ENCODE assay signal across 8 cellular contexts in the genomic region with DNA sequence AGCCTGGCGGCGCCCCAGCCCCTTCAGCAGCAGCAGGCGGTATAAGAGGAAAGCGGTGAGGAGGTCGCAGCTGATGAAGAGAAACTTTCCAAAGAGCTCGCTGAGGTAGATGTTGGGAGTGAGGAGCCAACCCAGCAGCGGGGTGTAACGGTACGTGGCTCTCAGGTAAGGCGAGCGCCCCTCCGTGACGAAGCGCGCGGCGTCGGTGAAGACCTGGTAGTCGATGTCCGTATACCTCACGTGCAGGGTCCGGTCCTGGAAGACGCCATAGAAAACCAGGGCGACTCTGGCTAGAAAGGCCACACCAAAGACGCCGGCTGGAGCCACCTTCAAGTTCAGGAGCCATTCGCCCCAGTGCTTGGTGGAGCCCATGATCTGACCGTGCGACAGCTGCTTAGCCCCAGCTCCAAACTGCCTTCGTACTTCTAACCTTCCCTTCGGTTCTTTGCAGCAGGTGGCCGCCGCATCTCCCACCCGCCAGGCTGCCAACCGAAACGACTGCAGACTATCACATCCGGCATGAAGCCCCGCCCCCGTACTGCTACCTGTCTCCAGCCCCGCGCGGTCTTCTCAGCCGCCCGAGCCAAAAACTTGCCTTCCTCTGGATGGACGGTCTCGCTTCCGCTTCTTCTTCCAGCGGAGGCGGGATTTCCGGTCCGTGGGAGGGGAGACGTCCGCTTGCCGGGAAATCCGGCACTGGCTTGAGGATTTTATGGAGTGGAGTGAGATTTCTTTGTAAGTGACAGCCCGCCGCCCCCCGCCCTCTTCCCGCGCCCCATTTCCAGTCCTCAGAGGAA. TPM values are rescaled to one million over a fixed set of nuclear protein-coding genes. Genes with fewer than 3 reads are reported as not detected.
DNase-seq lines count a peak whose midpoint lies in the region; ATAC-seq, FAIRE-seq and TF ChIP-seq lines count a peak whose summit lies in the region.

Gene PIGM, minus strand, starts transcription at position 623 of the 797 bp plus-strand sequence. Its CDS starts 251 bp downstream, at position 372.

- H3K27ac ChIP-seq in trophoblast cell (ENCODE audit: low read depth, low read length) = no peak within 1 kb of the TSS

- peak within 1 kb of the TSS; percentile 94 for H3K4me2 ChIP-seq in trophoblast cell (ENCODE audit: low read length)

- peaks cover 14% of the 10 kb centered on the region for H3K27me3 Mint-ChIP-seq in type B pancreatic cell

- H3K4me1 ChIP-seq in adipocyte (ENCODE audit: control insufficient read depth, insufficient read depth, low read length) (peaks cover 14% of the 10 kb centered on the region), trophoblast cell (ENCODE audit: control insufficient read depth in 1 of 2, insufficient read depth in 2 of 2, low read length in 2 of 2) (peaks cover 0 to 10% of the 10 kb centered on the region in 2 experiments)

- WGBS in trophoblast cell (ENCODE audit: extremely low coverage, insufficient coverage, insufficient read length) = no CpG with 5 or more reads among the region's 60 CpGs

- peak within 1 kb of the TSS; percentile 100 for H3K4me3 ChIP-seq in adipocyte (ENCODE audit: low read length)
- peak within 1 kb of the TSS; percentile 85 for H3K4me3 ChIP-seq in trophoblast cell (ENCODE audit: low read depth, low read length)

- H3K79me2 ChIP-seq in trophoblast cell (ENCODE audit: control insufficient read depth, insufficient read depth, low read length, poor library complexity) = no peaks in the 10 kb centered on the region

- peak within 1 kb of the TSS; percentile 90 for H3K9ac ChIP-seq in adipocyte (ENCODE audit: low read length)
- H3K9ac ChIP-seq in trophoblast cell (ENCODE audit: low read length) = peak within 1 kb of the TSS; percentile 57

- H3K27ac Mint-ChIP-seq in type B pancreatic cell = peak within 1 kb of the TSS; percentile 88

- no peaks in the 10 kb centered on the region for H3K9me3 ChIP-seq in adipocyte (ENCODE audit: control insufficient read depth, low read length)
- H3K9me3 ChIP-seq in trophoblast cell (ENCODE audit: insufficient read depth, low read depth, low read length) = no peaks in the 10 kb centered on the region

- FAIRE-seq in GM12891 (lab: Jason Lieb, UNC) = peak; percentile 99

- H3K27me3 ChIP-seq in adipocyte (replicated peaks; ENCODE audit: control insufficient read depth, insufficient read depth, low read length) (no peaks in the 10 kb centered on the region), trophoblast cell (ENCODE audit: insufficient read depth, low read length) (no peaks in the 10 kb centered on the region)

- TF ChIP-seq POLR2A in GM12891 (IDR thresholded peaks at IDR 0.05; ENCODE audit: low read depth, low read length) = peak; percentile 63

- peak; percentile 76 for DNase-seq in GM12891 (ENCODE audit: insufficient read length, low spot score)
- peak; percentile 69 for DNase-seq in NCI-H1417 treated with DMSO at 0.1 percent for 48 hours (lab: John Stamatoyannopoulos, UW)
- peak; percentile 77 to 87 for DNase-seq in SW 1271 (lab: John Stamatoyannopoulos, UW)
- peak; percentile 98 for DNase-seq in adipocyte (ENCODE audit: low read depth)
- DNase-seq in cardiac septum (ENCODE audit: low spot score) = peak; percentile 96
- peak; percentile 95 to 99 for DNase-seq in trophoblast cell
- DNase-seq in type B pancreatic cell (ENCODE audit: extremely low spot score, unreplicated experiment) = peak; percentile 93

- H2AFZ ChIP-seq in trophoblast cell (ENCODE audit: insufficient read depth, low read length, poor library complexity) = peak within 1 kb of the TSS; percentile 78

- no peaks in the 10 kb centered on the region for H3K36me3 Mint-ChIP-seq in type B pancreatic cell

- peaks cover 4% of the 10 kb centered on the region for H3K79me1 ChIP-seq in trophoblast cell (ENCODE audit: low read length)

- no peak within 1 kb of the TSS for H2AK5ac ChIP-seq in trophoblast cell (ENCODE audit: low read length)

- peaks cover 18% of the 10 kb centered on the region for H3K4me1 Mint-ChIP-seq in type B pancreatic cell (ENCODE audit: unreplicated experiment)

- H3K9me3 Mint-ChIP-seq in type B pancreatic cell = no peaks in the 10 kb centered on the region

- H4K91ac ChIP-seq in trophoblast cell (ENCODE audit: low read depth, low read length) = peak within 1 kb of the TSS; percentile 58

- H3K36me3 ChIP-seq in adipocyte (ENCODE audit: control insufficient read depth, insufficient read depth, low read length, severe bottlenecking) (no peaks in the 10 kb centered on the region), trophoblast cell (ENCODE audit: control insufficient read depth in 1 of 2, insufficient read depth in 2 of 2, low read length in 2 of 2) (no peaks in the 10 kb centered on the region)

- peak within 1 kb of the TSS; percentile 23 for H3K18ac ChIP-seq in trophoblast cell (ENCODE audit: low read length)

- no peak within 1 kb of the TSS for H3K4ac ChIP-seq in trophoblast cell (ENCODE audit: low read depth, low read length)

- H4K12ac ChIP-seq in trophoblast cell (ENCODE audit: low read depth, low read length) = peak within 1 kb of the TSS; percentile 58

- no peak within 1 kb of the TSS for H3K23ac ChIP-seq in trophoblast cell (ENCODE audit: low read length)

- peak within 1 kb of the TSS; percentile 54 for H3K14ac ChIP-seq in trophoblast cell (ENCODE audit: low read length)

- H4K8ac ChIP-seq in trophoblast cell (ENCODE audit: low read depth, low read length) = peak within 1 kb of the TSS; percentile 84

- intact Hi-C loops in cardiac septum (cut with DNase I) = loop anchor here (5.0 kb wide), 1 partner anchor 249 kb away; the partner anchor contains the start of gene DUSP23

- no peak for TF ChIP-seq CTCF in type B pancreatic cell (conservative IDR thresholded peaks at IDR 0.05)

- peak; percentile 96 for ATAC-seq in HG02798 (IDR thresholded peaks at IDR 0.05; ENCODE audit: poor library complexity, unreplicated experiment)

- H2BK12ac ChIP-seq in trophoblast cell (ENCODE audit: low read length) = no peak within 1 kb of the TSS

- H2BK5ac ChIP-seq in trophoblast cell (ENCODE audit: low read depth, low read length, poor library complexity) = no peak within 1 kb of the TSS

- H2BK120ac ChIP-seq in trophoblast cell (ENCODE audit: insufficient read depth, low read length, poor library complexity) = no peak within 1 kb of the TSS

- H3K4me3 Mint-ChIP-seq in type B pancreatic cell = peak within 1 kb of the TSS; percentile 96

TF ChIP-seq in GM12891, 5 proteins besides CTCF, POLR2A, EP300 and RAD21:
- TF ChIP-seq TAF1 (IDR thresholded peaks at IDR 0.05; ENCODE audit: low read depth, low read length) = peak; percentile 29
- no peak for TF ChIP-seq POLR2AphosphoS5 (IDR thresholded peaks at IDR 0.05; ENCODE audit: low read depth, low read length)
- TF ChIP-seq SPI1 (IDR thresholded peaks at IDR 0.05; ENCODE audit: low read depth, low read length) = peak; percentile 68
- TF ChIP-seq POU2F2 (IDR thresholded peaks at IDR 0.05; ENCODE audit: low read depth, low read length) = peak; percentile 28; the same call in 1 of the 2 replicates
- TF ChIP-seq PAX5 (IDR thresholded peaks at IDR 0.05; ENCODE audit: insufficient read depth, low read length, severe bottlenecking) = no peak
TF ChIP-seq in GM12891: peak in this region for 3.

RNA-seq across cellular contexts. Expression of gene PIGM, which starts in this region (rescaled TPM):
- polyA plus RNA-seq in GM12891 (2012; ENCODE audit: low read depth, missing spikeins) = 1.4 TPM
- 2.3 TPM for total RNA-seq in cardiac septum
- polyA plus RNA-seq in trophoblast cell (2013) = 3.1 and 3.4 TPM in 2 replicates
- 9.4 and 12.0 TPM in 2 replicates for total RNA-seq in type B pancreatic cell (ENCODE audit: low replicate concordance)
